Comparison of ENCODE assay signal across 15 cellular contexts in the genomic region with DNA sequence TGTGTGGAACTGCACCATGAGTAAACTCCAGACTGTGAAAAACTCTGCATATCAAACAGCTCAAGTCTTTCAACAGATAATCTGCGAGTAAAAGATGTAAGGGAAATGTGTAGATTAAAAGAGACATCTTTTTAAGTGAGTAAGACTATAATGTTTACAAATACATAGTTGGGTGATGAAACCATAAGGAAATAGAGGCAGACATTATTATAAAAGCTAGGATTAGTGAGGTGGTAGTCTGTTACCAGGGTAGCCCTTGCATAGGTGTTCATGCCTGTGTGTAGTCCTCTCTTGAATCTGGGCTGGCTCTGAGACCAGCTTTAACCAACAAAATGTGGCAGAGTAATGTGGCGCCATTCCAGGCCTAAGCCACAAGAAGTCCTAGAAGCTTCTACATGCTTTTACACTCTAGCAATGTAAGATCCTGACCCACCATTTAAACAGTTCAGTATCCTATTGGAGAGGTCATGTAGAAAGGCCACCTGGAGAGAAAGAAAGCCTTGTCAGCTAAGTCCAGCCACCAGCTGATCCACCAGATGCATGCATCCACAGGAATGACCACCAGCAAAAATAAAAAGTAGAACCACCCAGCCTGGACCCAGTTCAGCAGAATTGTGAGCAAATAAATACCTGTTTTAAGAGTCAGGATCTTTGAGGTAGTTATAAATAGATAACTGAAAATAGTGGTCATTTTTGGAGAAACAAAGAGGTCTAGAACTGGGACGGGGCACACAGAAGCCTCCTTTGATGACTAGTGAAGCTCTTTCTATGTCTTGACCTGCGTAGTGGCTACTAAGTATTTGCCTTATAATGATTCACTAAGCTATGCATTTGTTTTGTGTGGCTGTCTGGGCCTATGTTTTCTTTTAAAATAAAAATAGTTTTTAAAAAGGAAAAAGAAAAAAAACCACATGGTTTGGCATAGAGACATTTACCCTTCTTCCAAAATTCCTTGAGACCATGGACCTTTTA. TPM values are rescaled to one million over a fixed set of nuclear protein-coding genes. Genes with fewer than 3 reads are reported as not detected.
DNase-seq lines count a peak whose midpoint lies in the region; ATAC-seq, FAIRE-seq and TF ChIP-seq lines count a peak whose summit lies in the region.
"Had no signal": no experiment of that assay in that cellular context is flagged by ENCODE, and none has a peak within 500 bp of the region (broad histone marks: within the 10 kb centered on the region; RNA-seq: fewer than 3 reads in every experiment).

No MANE protein-coding gene starts in this region.

- H4K91ac ChIP-seq in IMR-90 (ENCODE audit: insufficient read depth, low read depth, low read length) = peak overlapping the region; percentile 64; the same call in 1 of the 2 replicates
- no peak overlapping the region for H4K91ac ChIP-seq in mesenchymal stem cell (ENCODE audit: low read length)

- BruUV-seq in IMR-90 (replicated peaks; lab: Mats Ljungman, UMichigan) (no TSS peak), mammary epithelial cell (replicated peaks; lab: Mats Ljungman, UMichigan) (TSS peak; percentile 68)

- POLR2A ChIA-PET in IMR-90 (lab: Charles Lee; ENCODE audit: unreplicated experiment) = interaction anchor here (0.6 kb wide), 1 partner anchor 29 kb away, joined by 12 read pairs; no protein-coding TSS in a partner anchor

- in situ Hi-C loops in IMR-90 (cut with MboI; ENCODE audit: low sequenced_read_pairs) = no loop called here
- in situ Hi-C loops in mammary epithelial cell (cut with MboI; ENCODE audit: low sequenced_read_pairs in 2 of 2) = no loop called here

- H3K36me3 ChIP-seq in IMR-90 (ENCODE audit: control insufficient read depth, insufficient read depth, low read length) = no peaks in the 10 kb centered on the region
- no peaks in the 10 kb centered on the region for H3K36me3 ChIP-seq in mammary epithelial cell (ENCODE audit: insufficient read depth, low read length)
- peaks cover 0 to 41% of the 10 kb centered on the region in 2 experiments for H3K36me3 ChIP-seq in mesenchymal stem cell (ENCODE audit: control insufficient read depth in 1 of 2, insufficient read depth in 2 of 2, low read depth in 1 of 2, low read length in 2 of 2)
- H3K36me3 ChIP-seq: BLaER1 treated with 17β-estradiol and CSF1 and Interleukin-3, amounts not matched to agents 10 nM and 100 nM; vagina had no signal

- peak overlapping the region in 1 of 2 experiments; percentile 66 for H2BK12ac ChIP-seq in mesenchymal stem cell (ENCODE audit: low read length in 2 of 2)

- no CpG with 5 or more reads among the region's 4 CpGs for WGBS in IMR-90 (ENCODE audit: extremely low coverage in 2 of 2, insufficient read length in 1 of 2), 2 experiments
- 71% methylated on average over 4 of the region's 4 CpGs for WGBS in mammary epithelial cell (ENCODE audit: low coverage, missing lambda C conversion rate)
- WGBS in mesenchymal stem cell = 98% methylated on average over 3 of the region's 4 CpGs

- FAIRE-seq in D721Med (lab: Jason Lieb, UNC) = peak; percentile 32

- no peak overlapping the region for H4K5ac ChIP-seq in IMR-90 (ENCODE audit: low read depth, low read length)

- TF ChIP-seq CTCF in D721Med (IDR thresholded peaks at IDR 0.05; ENCODE audit: insufficient read depth, missing control alignments) (no peak), IMR-90 (conservative IDR thresholded peaks at IDR 0.05; ENCODE audit: low read depth, low read length) (no peak), mammary epithelial cell (conservative IDR thresholded peaks at IDR 0.05 in 1 of 2, IDR thresholded peaks at IDR 0.05 in 1 of 2; ENCODE audit: extremely low read depth in 1 of 2, insufficient read depth in 1 of 2, low read depth in 1 of 2, low read length in 2 of 2) (no peak)

- H2BK20ac ChIP-seq in IMR-90 (ENCODE audit: low read depth, low read length) = peak overlapping the region; percentile 91

- H3K14ac ChIP-seq in IMR-90 (replicated peaks; ENCODE audit: low read depth, low read length) = peak overlapping the region; percentile 49
- H3K14ac ChIP-seq in mesenchymal stem cell (ENCODE audit: low read length in 2 of 2) = no peak overlapping the region

- H3K79me2 ChIP-seq in mammary epithelial cell (ENCODE audit: insufficient read depth, low read length) = no peaks in the 10 kb centered on the region

- intact Hi-C loops in IMR-90 (cut with micrococcal nuclease) (no loop called here), mammary epithelial cell (cut with micrococcal nuclease) (no loop called here)

- peak overlapping the region; percentile 74 for H3K23ac ChIP-seq in IMR-90 (ENCODE audit: low read depth, low read length)
- no peak overlapping the region for H3K23ac ChIP-seq in mesenchymal stem cell (ENCODE audit: low read length in 2 of 2)

- H3K56ac ChIP-seq in IMR-90 (ENCODE audit: extremely low read depth, insufficient read depth, low read length) = no peak overlapping the region

- peak overlapping the region; percentile 85 for H3K4ac ChIP-seq in IMR-90 (ENCODE audit: low read depth, low read length)
- H3K4ac ChIP-seq in mesenchymal stem cell (ENCODE audit: low read depth in 1 of 2, low read length in 2 of 2) = peak overlapping the region in 1 of 2 experiments; percentile 2

- H2BK15ac ChIP-seq in IMR-90 (ENCODE audit: low read depth, low read length) (peak overlapping the region; percentile 90; the same call in 2 of the 3 replicates), mesenchymal stem cell (ENCODE audit: low read depth, poor library complexity, severe bottlenecking) (no peak overlapping the region)

- dilution Hi-C loops in IMR-90 (cut with HindIII; ENCODE audit: low sequenced_read_pairs, unreplicated experiment) (no loop called here), mammary epithelial cell (cut with HindIII; ENCODE audit: low sequenced_read_pairs) (no loop called here)

- CTCF ChIA-PET in IMR-90 (lab: Yijun Ruan, JAX) (no interaction called here), mammary epithelial cell (lab: Charles Lee; ENCODE audit: low non-redundant PET) (no interaction called here)

- peak; percentile 63 for ATAC-seq in IMR-90 (ENCODE audit: low read depth)
- no peak for ATAC-seq in GM21367 (IDR thresholded peaks at IDR 0.05; ENCODE audit: unreplicated experiment)
- no peak for ATAC-seq in GM18517 (IDR thresholded peaks at IDR 0.05; ENCODE audit: unreplicated experiment)
- ATAC-seq: mucosa of descending colon had no signal

- H4K20me1 ChIP-seq in IMR-90 (ENCODE audit: insufficient read depth, low read length) = no peaks in the 10 kb centered on the region
- no peaks in the 10 kb centered on the region for H4K20me1 ChIP-seq in mammary epithelial cell (ENCODE audit: insufficient read depth, low read length)
- H4K20me1 ChIP-seq: BLaER1 treated with 17β-estradiol and CSF1 and Interleukin-3, amounts not matched to agents 10 nM and 100 nM had no signal

- peaks cover 30 to 67% of the 10 kb centered on the region in 2 experiments for H3K79me1 ChIP-seq in IMR-90 (ENCODE audit: low read depth in 1 of 2, low read length in 2 of 2)
- peaks cover 2% of the 10 kb centered on the region for H3K79me1 ChIP-seq in mesenchymal stem cell (replicated peaks; ENCODE audit: low read length, poor library complexity, severe bottlenecking)

- H2AFZ ChIP-seq in IMR-90 (replicated peaks; ENCODE audit: low read length, poor library complexity) = no peak overlapping the region
- H2AFZ ChIP-seq in mammary epithelial cell (ENCODE audit: low read depth, low read length) = peak overlapping the region; percentile 22
- H2AFZ ChIP-seq in mesenchymal stem cell (ENCODE audit: low read depth, low read length) = no peak overlapping the region

- H3K9me1 ChIP-seq in IMR-90 (ENCODE audit: insufficient read depth, low read length) = peaks cover 17% of the 10 kb centered on the region

- H3K9me3 ChIP-seq in IMR-90 (ENCODE audit: control insufficient read depth, insufficient read depth, low read length) (no peaks in the 10 kb centered on the region), mammary epithelial cell (replicated peaks; ENCODE audit: insufficient read depth, low read length) (no peaks in the 10 kb centered on the region), mesenchymal stem cell (ENCODE audit: control insufficient read depth, low read length) (no peaks in the 10 kb centered on the region)
- H3K9me3 ChIP-seq: BLaER1 treated with 17β-estradiol and CSF1 and Interleukin-3, amounts not matched to agents 10 nM and 100 nM; mucosa of descending colon; vagina had no signal

- TF ChIP-seq POLR2A in IMR-90 (IDR thresholded peaks at IDR 0.05; ENCODE audit: low read depth, low read length) = no peak

- H3K4me2 ChIP-seq in IMR-90 (ENCODE audit: low read depth, low read length) (peak overlapping the region; percentile 18; the same call in 1 of the 2 replicates), mammary epithelial cell (ENCODE audit: insufficient read depth, low read depth, low read length) (no peak overlapping the region), mesenchymal stem cell (ENCODE audit: low read length, poor library complexity, severe bottlenecking) (no peak overlapping the region)
- H3K4me2 ChIP-seq: BLaER1 treated with 17β-estradiol and CSF1 and Interleukin-3, amounts not matched to agents 10 nM and 100 nM had no signal

- H4K8ac ChIP-seq in IMR-90 (ENCODE audit: low read depth in 2 of 2, low read length in 2 of 2) (peak overlapping the region; percentile 20 to 67; a peak in 1 of 4 replicates), mesenchymal stem cell (ENCODE audit: low read length) (no peak overlapping the region)

- peak overlapping the region; percentile 60 for H2BK5ac ChIP-seq in IMR-90 (ENCODE audit: low read depth, low read length, poor library complexity, severe bottlenecking)
- H2BK5ac ChIP-seq in mesenchymal stem cell (ENCODE audit: low read depth, low read length, poor library complexity, severe bottlenecking) = no peak overlapping the region

- H2BK120ac ChIP-seq in IMR-90 (ENCODE audit: low read depth, low read length) (peak overlapping the region; percentile 87), mesenchymal stem cell (ENCODE audit: low read depth, low read length) (peak overlapping the region; percentile 49)

- DNase-seq in D721Med (ENCODE audit: insufficient read length, low spot score) (no peak), IMR-90 (no peak), mammary epithelial cell (peak; percentile 45), mesenchymal stem cell (peak; percentile 38), NCI-H1417 (lab: John Stamatoyannopoulos, UW) (no peak)
- DNase-seq: activated gamma-delta T cell treated with Interleukin-2 at 50 U/mL for 16 hours, DND-41, endodermal cell, KG1, mucosa of descending colon, NCI-H146 had no signal

- peaks cover 11% of the 10 kb centered on the region for H3K4me1 ChIP-seq in IMR-90 (ENCODE audit: control insufficient read depth, insufficient read depth, low read length)
- peaks cover 11% of the 10 kb centered on the region for H3K4me1 ChIP-seq in mammary epithelial cell (ENCODE audit: insufficient read depth, low read length)
- H3K4me1 ChIP-seq in mesenchymal stem cell (ENCODE audit: control insufficient read depth, insufficient read depth, low read depth, low read length) = peaks cover 5% of the 10 kb centered on the region

- H3K18ac ChIP-seq in IMR-90 (ENCODE audit: low read depth, low read length) = no peak overlapping the region; the same call in 1 of the 2 replicates
- H3K18ac ChIP-seq in mesenchymal stem cell (ENCODE audit: low read depth in 1 of 2, low read length in 2 of 2) = peak overlapping the region in 1 of 2 experiments; percentile 28

- peak overlapping the region; percentile 77; the same call in 1 of the 2 replicates for H3K27ac ChIP-seq in IMR-90 (ENCODE audit: insufficient read depth, low read length)
- no peak overlapping the region for H3K27ac ChIP-seq in mammary epithelial cell (ENCODE audit: insufficient read depth, low read depth, low read length)
- no peak overlapping the region for H3K27ac ChIP-seq in mesenchymal stem cell (ENCODE audit: low read length, poor library complexity, severe bottlenecking)
- H3K27ac ChIP-seq: BLaER1 treated with 17β-estradiol and CSF1 and Interleukin-3, amounts not matched to agents 10 nM and 100 nM; vagina had no signal

- no peak overlapping the region for H2AK9ac ChIP-seq in IMR-90 (replicated peaks; ENCODE audit: low read depth, low read length, poor library complexity)

- TF ChIP-seq RAD21 in IMR-90 (IDR thresholded peaks at IDR 0.05; ENCODE audit: low read length) = no peak

- H3K4me3 ChIP-seq in IMR-90 (ENCODE audit: insufficient read depth, low read depth, low read length) = no peak overlapping the region
- no peak overlapping the region for H3K4me3 ChIP-seq in mammary epithelial cell (replicated peaks in 1 of 3; ENCODE audit: insufficient read depth in 1 of 3, low read depth in 2 of 3, low read length in 3 of 3)
- peak overlapping the region in 1 of 2 experiments; percentile 16 for H3K4me3 ChIP-seq in mesenchymal stem cell (ENCODE audit: insufficient read depth in 1 of 2, low read depth in 1 of 2, low read length in 2 of 2)
- H3K4me3 ChIP-seq: BLaER1 treated with 17β-estradiol and CSF1 and Interleukin-3, amounts not matched to agents 10 nM and 100 nM; mucosa of descending colon; vagina had no signal

- H3K9ac ChIP-seq in IMR-90 (ENCODE audit: low read depth, low read length) (no peak overlapping the region), mammary epithelial cell (ENCODE audit: insufficient read depth, low read length) (no peak overlapping the region), mesenchymal stem cell (ENCODE audit: low read length) (no peak overlapping the region)
- H3K9ac ChIP-seq: BLaER1 treated with 17β-estradiol and CSF1 and Interleukin-3, amounts not matched to agents 10 nM and 100 nM had no signal

- H2AK5ac ChIP-seq in IMR-90 (ENCODE audit: low read depth, low read length) = peak overlapping the region; percentile 3; the same call in 1 of the 2 replicates
- no peak overlapping the region for H2AK5ac ChIP-seq in mesenchymal stem cell (ENCODE audit: low read length, severe bottlenecking)

- H3K27me3 ChIP-seq in IMR-90 (ENCODE audit: control insufficient read depth, insufficient read depth, low read length) (no peaks in the 10 kb centered on the region), mammary epithelial cell (ENCODE audit: insufficient read depth, low read length) (no peaks in the 10 kb centered on the region), mesenchymal stem cell (ENCODE audit: control insufficient read depth in 1 of 2, insufficient read depth in 1 of 2, low read length in 2 of 2) (no peaks in the 10 kb centered on the region)
- H3K27me3 ChIP-seq: vagina had no signal

RNA-seq across cellular contexts. Expression of gene NIBAN1, which starts 8.1 kb away (rescaled TPM):
- total RNA-seq in IMR-90 (2012; rRNA removed) (10.0 and 10.3 TPM in 2 replicates), mammary epithelial cell (10 to 100 TPM; 35.8 to 70.3 TPM)
- polyA plus RNA-seq in IMR-90 (2012; rRNA removed) (3.2 and 4.0 TPM in 2 replicates), mammary epithelial cell (3.2 TPM)
- polyA plus RNA-seq in IMR-90 (2012; cell fraction: cytosol; rRNA removed) = 1.6 and 1.8 TPM in 2 replicates
- 0.94 and 4.1 TPM in 2 replicates for polyA plus RNA-seq in IMR-90 (2012; cell fraction: nucleus; rRNA removed; ENCODE audit: low replicate concordance)
- polyA minus RNA-seq in mammary epithelial cell = 8.3 TPM
- polyA plus RNA-seq in mesenchymal stem cell (2013, experiment 1 of 2) = 37.6 TPM
- polyA plus RNA-seq in mesenchymal stem cell (2013, experiment 2 of 2) = 36.2 TPM

Comparison
In these comparisons a context has a peak if more than half of its experiments do, and no peak if none do; other contexts are left out.
1. DNase-seq: peak in mammary epithelial cell (single experiment) and mesenchymal stem cell (single experiment); none in D721Med (single experiment), IMR-90 (single experiment) and NCI-H1417 (0 of 3).